1 cellular context compared by ENCODE assay signal in the genomic region with DNA sequence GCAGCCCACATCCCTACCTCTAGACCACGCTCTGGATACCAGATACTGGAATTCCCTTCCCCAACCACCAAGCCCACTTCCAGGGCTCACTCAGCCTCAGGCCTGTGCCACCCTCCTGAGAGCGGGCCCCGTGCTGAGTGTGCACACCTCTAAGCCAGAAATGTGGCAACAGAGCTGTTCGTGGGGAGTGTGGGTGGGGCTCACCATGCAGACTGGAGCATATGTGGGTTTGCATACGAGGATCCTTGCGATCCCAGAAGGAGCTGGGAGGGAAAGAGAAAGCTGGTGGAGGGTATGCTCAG.
TF ChIP-seq lines count a peak whose summit lies in the region.

No MANE protein-coding gene starts in this region.

TF ChIP-seq in IMR-90, 13 proteins besides CTCF, POLR2A, EP300 and RAD21 (continued from another document):
- TF ChIP-seq RCOR1 (IDR thresholded peaks at IDR 0.05; ENCODE audit: insufficient replicate concordance, low read length), result no peak
- no peak for TF ChIP-seq BHLHE40 (IDR thresholded peaks at IDR 0.05; ENCODE audit: low read depth, low read length)
- TF ChIP-seq NFE2L2 (IDR thresholded peaks at IDR 0.05; ENCODE audit: low read depth, low read length), result no peak
- no peak for TF ChIP-seq CHD1 (IDR thresholded peaks at IDR 0.05; ENCODE audit: low read depth, low read length)
- TF ChIP-seq RFX5 (IDR thresholded peaks at IDR 0.05; ENCODE audit: low read depth, low read length), result no peak
- TF ChIP-seq MXI1 (IDR thresholded peaks at IDR 0.05; ENCODE audit: borderline replicate concordance, low read depth, low read length), result no peak
- TF ChIP-seq MAFK (IDR thresholded peaks at IDR 0.05; ENCODE audit: low read depth, low read length), result no peak
- no peak for TF ChIP-seq SMC3 (IDR thresholded peaks at IDR 0.05; ENCODE audit: low read depth, low read length)
TF ChIP-seq in IMR-90: peak in this region for 0.
